Comparison of ENCODE assay signal across 1 cellular context in the genomic region with DNA sequence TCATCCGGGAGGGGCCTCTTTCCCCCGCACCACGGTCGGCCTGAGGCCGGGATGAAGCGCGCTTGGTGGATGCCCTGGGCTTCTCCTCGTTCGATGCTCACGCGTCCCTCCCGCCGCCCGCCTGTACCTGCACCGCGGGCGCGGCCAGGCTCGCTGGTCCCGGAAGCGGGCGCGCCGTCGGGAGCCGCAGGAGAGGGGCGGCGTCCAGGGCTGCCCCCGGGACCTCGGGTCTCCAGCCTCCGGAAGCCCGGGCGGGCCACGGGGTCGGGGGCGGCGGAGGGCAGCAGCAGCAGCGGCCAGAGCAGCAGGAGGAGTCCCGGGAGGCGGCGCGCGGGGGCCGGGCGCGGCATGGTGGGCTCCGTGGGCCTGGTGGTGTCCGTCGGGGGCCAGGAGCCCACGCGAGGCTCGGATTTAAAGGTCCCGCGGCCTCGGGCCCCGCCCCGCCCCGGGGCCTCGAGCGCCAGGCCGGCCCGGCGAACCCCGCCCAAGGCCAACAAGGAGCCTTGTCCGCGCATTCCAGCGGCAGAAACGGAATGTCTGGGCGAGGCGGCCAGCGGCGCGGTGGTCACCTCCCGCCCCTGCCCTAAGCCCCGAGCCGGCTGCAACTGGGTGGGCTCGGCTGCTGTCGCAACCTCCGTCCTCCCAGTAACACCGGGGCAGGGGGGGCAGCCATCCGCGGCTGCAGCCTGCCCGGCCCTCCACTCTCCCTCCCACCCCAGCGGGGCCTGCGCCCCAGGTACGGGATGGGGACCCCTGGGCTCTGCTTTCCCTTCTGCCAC.
TF ChIP-seq lines count a peak whose summit lies in the region.

A gene with protein sequence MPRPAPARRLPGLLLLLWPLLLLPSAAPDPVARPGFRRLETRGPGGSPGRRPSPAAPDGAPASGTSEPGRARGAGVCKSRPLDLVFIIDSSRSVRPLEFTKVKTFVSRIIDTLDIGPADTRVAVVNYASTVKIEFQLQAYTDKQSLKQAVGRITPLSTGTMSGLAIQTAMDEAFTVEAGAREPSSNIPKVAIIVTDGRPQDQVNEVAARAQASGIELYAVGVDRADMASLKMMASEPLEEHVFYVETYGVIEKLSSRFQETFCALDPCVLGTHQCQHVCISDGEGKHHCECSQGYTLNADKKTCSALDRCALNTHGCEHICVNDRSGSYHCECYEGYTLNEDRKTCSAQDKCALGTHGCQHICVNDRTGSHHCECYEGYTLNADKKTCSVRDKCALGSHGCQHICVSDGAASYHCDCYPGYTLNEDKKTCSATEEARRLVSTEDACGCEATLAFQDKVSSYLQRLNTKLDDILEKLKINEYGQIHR (minus strand): TSS at position 387 of the 779 bp plus-strand sequence. CDS start 37 bp downstream, at position 350.

TF ChIP-seq in HepG2, 621 proteins besides CTCF, POLR2A, EP300 and RAD21 (continued from another document and continues in another):
- TF ChIP-seq, protein P1, sequence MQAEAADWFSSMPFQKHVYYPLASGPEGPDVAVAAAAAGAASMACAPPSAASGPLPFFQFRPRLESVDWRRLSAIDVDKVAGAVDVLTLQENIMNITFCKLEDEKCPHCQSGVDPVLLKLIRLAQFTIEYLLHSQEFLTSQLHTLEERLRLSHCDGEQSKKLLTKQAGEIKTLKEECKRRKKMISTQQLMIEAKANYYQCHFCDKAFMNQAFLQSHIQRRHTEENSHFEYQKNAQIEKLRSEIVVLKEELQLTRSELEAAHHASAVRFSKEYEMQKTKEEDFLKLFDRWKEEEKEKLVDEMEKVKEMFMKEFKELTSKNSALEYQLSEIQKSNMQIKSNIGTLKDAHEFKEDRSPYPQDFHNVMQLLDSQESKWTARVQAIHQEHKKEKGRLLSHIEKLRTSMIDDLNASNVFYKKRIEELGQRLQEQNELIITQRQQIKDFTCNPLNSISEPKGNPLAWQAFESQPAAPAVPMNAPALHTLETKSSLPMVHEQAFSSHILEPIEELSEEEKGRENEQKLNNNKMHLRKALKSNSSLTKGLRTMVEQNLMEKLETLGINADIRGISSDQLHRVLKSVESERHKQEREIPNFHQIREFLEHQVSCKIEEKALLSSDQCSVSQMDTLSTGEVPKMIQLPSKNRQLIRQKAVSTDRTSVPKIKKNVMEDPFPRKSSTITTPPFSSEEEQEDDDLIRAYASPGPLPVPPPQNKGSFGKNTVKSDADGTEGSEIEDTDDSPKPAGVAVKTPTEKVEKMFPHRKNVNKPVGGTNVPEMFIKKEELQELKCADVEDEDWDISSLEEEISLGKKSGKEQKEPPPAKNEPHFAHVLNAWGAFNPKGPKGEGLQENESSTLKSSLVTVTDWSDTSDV (CRISPR knock-in tag; IDR thresholded peaks at IDR 0.05): peak; percentile 87; the same call in 1 of the 2 replicates
- TF ChIP-seq STAG1 (CRISPR knock-in tag; IDR thresholded peaks at IDR 0.05) (0 out of 2 replicates have a peak, but pooled peaks have one; percentile 12), ZNF343 (CRISPR knock-in tag; IDR thresholded peaks at IDR 0.05) (0 out of 2 replicates have a peak, but pooled peaks have one; percentile 34), CBX1 (IDR thresholded peaks at IDR 0.05; ENCODE audit: low read depth) (no peak), ZNF20 (CRISPR knock-in tag; IDR thresholded peaks at IDR 0.05) (no peak), ZNF33B (CRISPR knock-in tag; IDR thresholded peaks at IDR 0.05) (peak; percentile 19; the same call in 1 of the 2 replicates), KDM4B (CRISPR knock-in tag; IDR thresholded peaks at IDR 0.05) (no peak; the same call in 1 of the 2 replicates), SOX5 (CRISPR knock-in tag; IDR thresholded peaks at IDR 0.05; ENCODE audit: borderline replicate concordance) (no peak), ZNF274 (CRISPR knock-in tag; IDR thresholded peaks at IDR 0.05) (peak; percentile 76; the same call in 1 of the 2 replicates), TSC22D2 (CRISPR knock-in tag; IDR thresholded peaks at IDR 0.05; ENCODE audit: borderline replicate concordance) (no peak; the same call in none of the 2 replicates), ZNF781 (CRISPR knock-in tag; IDR thresholded peaks at IDR 0.05; ENCODE audit: borderline replicate concordance, not compliant biosample characterization) (no peak), ETV6 (CRISPR knock-in tag; conservative IDR thresholded peaks at IDR 0.05) (0 out of 2 replicates have a peak, but pooled peaks have one; percentile 34), ZNF570 (CRISPR knock-in tag; IDR thresholded peaks at IDR 0.05; ENCODE audit: borderline replicate concordance) (0 out of 2 replicates have a peak, but pooled peaks have one; percentile 5), ZNF367 (CRISPR knock-in tag; IDR thresholded peaks at IDR 0.05; ENCODE audit: borderline replicate concordance) (no peak), TOE1 (CRISPR knock-in tag; IDR thresholded peaks at IDR 0.05) (no peak), ARHGAP35 (CRISPR knock-in tag; IDR thresholded peaks at IDR 0.05; ENCODE audit: borderline replicate concordance) (0 out of 2 replicates have a peak, but pooled peaks have one; percentile 13), ZNF788 (CRISPR knock-in tag; IDR thresholded peaks at IDR 0.05; ENCODE audit: borderline replicate concordance) (peak; percentile 69; the same call in 1 of the 2 replicates), ZNF547 (CRISPR knock-in tag; IDR thresholded peaks at IDR 0.05) (0 out of 2 replicates have a peak, but pooled peaks have one; percentile 38), ZNF317 (CRISPR knock-in tag; IDR thresholded peaks at IDR 0.05) (no peak), ZNF30 (CRISPR knock-in tag; IDR thresholded peaks at IDR 0.05) (no peak), EZH2 (conservative IDR thresholded peaks at IDR 0.05; ENCODE audit: low read depth, low read length) (no peak), ETV5 (CRISPR knock-in tag; IDR thresholded peaks at IDR 0.05; ENCODE audit: borderline replicate concordance) (0 out of 2 replicates have a peak, but pooled peaks have one; percentile 57), ZNF672 (CRISPR knock-in tag; IDR thresholded peaks at IDR 0.05) (no peak), KAT8 (CRISPR knock-in tag; IDR thresholded peaks at IDR 0.05) (peak; percentile 50; the same call in 1 of the 2 replicates), XRCC5 (optimal IDR thresholded peaks at IDR 0.05; ENCODE audit: low read length) (peak; percentile 10), ZBTB38 (CRISPR knock-in tag; IDR thresholded peaks at IDR 0.05) (peak; percentile 48; the same call in 1 of the 2 replicates), ELF4 (CRISPR knock-in tag; IDR thresholded peaks at IDR 0.05; ENCODE audit: borderline replicate concordance) (peak; percentile 62; the same call in 1 of the 2 replicates), EEA1 (CRISPR knock-in tag; IDR thresholded peaks at IDR 0.05; ENCODE audit: borderline replicate concordance) (peak; percentile 47; the same call in 1 of the 2 replicates), IKZF1 (IDR thresholded peaks at IDR 0.05) (no peak), ZNF749 (CRISPR knock-in tag; IDR thresholded peaks at IDR 0.05; ENCODE audit: borderline replicate concordance) (no peak; the same call in 1 of the 2 replicates), ZKSCAN8 (CRISPR knock-in tag; IDR thresholded peaks at IDR 0.05; ENCODE audit: borderline replicate concordance) (0 out of 2 replicates have a peak, but pooled peaks have one; percentile 39), PHF21A (CRISPR knock-in tag; IDR thresholded peaks at IDR 0.05) (peak; percentile 72), FOXP1 (IDR thresholded peaks at IDR 0.05) (no peak), FOXP1 (CRISPR knock-in tag; IDR thresholded peaks at IDR 0.05) (no peak), SMARCE1 (IDR thresholded peaks at IDR 0.05; ENCODE audit: borderline replicate concordance) (no peak), SPEN (CRISPR knock-in tag; IDR thresholded peaks at IDR 0.05; ENCODE audit: low read depth) (peak; percentile 51), AKAP8 (CRISPR knock-in tag; IDR thresholded peaks at IDR 0.05) (peak; percentile 24; the same call in 1 of the 2 replicates), ZBTB3 (CRISPR knock-in tag; IDR thresholded peaks at IDR 0.05; ENCODE audit: borderline replicate concordance, low read depth) (no peak; the same call in 1 of the 2 replicates)
- TF ChIP-seq, protein P2, sequence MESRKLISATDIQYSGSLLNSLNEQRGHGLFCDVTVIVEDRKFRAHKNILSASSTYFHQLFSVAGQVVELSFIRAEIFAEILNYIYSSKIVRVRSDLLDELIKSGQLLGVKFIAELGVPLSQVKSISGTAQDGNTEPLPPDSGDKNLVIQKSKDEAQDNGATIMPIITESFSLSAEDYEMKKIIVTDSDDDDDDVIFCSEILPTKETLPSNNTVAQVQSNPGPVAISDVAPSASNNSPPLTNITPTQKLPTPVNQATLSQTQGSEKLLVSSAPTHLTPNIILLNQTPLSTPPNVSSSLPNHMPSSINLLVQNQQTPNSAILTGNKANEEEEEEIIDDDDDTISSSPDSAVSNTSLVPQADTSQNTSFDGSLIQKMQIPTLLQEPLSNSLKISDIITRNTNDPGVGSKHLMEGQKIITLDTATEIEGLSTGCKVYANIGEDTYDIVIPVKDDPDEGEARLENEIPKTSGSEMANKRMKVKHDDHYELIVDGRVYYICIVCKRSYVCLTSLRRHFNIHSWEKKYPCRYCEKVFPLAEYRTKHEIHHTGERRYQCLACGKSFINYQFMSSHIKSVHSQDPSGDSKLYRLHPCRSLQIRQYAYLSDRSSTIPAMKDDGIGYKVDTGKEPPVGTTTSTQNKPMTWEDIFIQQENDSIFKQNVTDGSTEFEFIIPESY (CRISPR knock-in tag; IDR thresholded peaks at IDR 0.05): no peak
- TF ChIP-seq, protein P3, sequence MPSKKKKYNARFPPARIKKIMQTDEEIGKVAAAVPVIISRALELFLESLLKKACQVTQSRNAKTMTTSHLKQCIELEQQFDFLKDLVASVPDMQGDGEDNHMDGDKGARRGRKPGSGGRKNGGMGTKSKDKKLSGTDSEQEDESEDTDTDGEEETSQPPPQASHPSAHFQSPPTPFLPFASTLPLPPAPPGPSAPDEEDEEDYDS (CRISPR knock-in tag; IDR thresholded peaks at IDR 0.05): peak; percentile 35; the same call in 1 of the 2 replicates
- TF ChIP-seq, protein P4, sequence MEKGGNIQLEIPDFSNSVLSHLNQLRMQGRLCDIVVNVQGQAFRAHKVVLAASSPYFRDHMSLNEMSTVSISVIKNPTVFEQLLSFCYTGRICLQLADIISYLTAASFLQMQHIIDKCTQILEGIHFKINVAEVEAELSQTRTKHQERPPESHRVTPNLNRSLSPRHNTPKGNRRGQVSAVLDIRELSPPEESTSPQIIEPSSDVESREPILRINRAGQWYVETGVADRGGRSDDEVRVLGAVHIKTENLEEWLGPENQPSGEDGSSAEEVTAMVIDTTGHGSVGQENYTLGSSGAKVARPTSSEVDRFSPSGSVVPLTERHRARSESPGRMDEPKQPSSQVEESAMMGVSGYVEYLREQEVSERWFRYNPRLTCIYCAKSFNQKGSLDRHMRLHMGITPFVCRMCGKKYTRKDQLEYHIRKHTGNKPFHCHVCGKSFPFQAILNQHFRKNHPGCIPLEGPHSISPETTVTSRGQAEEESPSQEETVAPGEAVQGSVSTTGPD (CRISPR knock-in tag; IDR thresholded peaks at IDR 0.05): no peak
- TF ChIP-seq, protein P5, sequence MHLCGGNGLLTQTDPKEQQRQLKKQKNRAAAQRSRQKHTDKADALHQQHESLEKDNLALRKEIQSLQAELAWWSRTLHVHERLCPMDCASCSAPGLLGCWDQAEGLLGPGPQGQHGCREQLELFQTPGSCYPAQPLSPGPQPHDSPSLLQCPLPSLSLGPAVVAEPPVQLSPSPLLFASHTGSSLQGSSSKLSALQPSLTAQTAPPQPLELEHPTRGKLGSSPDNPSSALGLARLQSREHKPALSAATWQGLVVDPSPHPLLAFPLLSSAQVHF (CRISPR knock-in tag; IDR thresholded peaks at IDR 0.05): peak; percentile 87
- TF ChIP-seq, protein P6, sequence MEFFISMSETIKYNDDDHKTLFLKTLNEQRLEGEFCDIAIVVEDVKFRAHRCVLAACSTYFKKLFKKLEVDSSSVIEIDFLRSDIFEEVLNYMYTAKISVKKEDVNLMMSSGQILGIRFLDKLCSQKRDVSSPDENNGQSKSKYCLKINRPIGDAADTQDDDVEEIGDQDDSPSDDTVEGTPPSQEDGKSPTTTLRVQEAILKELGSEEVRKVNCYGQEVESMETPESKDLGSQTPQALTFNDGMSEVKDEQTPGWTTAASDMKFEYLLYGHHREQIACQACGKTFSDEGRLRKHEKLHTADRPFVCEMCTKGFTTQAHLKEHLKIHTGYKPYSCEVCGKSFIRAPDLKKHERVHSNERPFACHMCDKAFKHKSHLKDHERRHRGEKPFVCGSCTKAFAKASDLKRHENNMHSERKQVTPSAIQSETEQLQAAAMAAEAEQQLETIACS (CRISPR knock-in tag; IDR thresholded peaks at IDR 0.05): no peak
- TF ChIP-seq, protein P7, sequence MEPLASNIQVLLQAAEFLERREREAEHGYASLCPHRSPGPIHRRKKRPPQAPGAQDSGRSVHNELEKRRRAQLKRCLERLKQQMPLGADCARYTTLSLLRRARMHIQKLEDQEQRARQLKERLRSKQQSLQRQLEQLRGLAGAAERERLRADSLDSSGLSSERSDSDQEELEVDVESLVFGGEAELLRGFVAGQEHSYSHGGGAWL (CRISPR knock-in tag; IDR thresholded peaks at IDR 0.05): peak; percentile 50; the same call in 1 of the 2 replicates
- TF ChIP-seq, protein P8, sequence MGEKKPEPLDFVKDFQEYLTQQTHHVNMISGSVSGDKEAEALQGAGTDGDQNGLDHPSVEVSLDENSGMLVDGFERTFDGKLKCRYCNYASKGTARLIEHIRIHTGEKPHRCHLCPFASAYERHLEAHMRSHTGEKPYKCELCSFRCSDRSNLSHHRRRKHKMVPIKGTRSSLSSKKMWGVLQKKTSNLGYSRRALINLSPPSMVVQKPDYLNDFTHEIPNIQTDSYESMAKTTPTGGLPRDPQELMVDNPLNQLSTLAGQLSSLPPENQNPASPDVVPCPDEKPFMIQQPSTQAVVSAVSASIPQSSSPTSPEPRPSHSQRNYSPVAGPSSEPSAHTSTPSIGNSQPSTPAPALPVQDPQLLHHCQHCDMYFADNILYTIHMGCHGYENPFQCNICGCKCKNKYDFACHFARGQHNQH (CRISPR knock-in tag; IDR thresholded peaks at IDR 0.05): peak; percentile 74
- TF ChIP-seq, protein P9, sequence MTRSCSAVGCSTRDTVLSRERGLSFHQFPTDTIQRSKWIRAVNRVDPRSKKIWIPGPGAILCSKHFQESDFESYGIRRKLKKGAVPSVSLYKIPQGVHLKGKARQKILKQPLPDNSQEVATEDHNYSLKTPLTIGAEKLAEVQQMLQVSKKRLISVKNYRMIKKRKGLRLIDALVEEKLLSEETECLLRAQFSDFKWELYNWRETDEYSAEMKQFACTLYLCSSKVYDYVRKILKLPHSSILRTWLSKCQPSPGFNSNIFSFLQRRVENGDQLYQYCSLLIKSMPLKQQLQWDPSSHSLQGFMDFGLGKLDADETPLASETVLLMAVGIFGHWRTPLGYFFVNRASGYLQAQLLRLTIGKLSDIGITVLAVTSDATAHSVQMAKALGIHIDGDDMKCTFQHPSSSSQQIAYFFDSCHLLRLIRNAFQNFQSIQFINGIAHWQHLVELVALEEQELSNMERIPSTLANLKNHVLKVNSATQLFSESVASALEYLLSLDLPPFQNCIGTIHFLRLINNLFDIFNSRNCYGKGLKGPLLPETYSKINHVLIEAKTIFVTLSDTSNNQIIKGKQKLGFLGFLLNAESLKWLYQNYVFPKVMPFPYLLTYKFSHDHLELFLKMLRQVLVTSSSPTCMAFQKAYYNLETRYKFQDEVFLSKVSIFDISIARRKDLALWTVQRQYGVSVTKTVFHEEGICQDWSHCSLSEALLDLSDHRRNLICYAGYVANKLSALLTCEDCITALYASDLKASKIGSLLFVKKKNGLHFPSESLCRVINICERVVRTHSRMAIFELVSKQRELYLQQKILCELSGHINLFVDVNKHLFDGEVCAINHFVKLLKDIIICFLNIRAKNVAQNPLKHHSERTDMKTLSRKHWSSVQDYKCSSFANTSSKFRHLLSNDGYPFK (CRISPR knock-in tag; IDR thresholded peaks at IDR 0.05; ENCODE audit: borderline replicate concordance): 0 out of 2 replicates have a peak, but pooled peaks have one; percentile 31
